In the genomic region with DNA sequence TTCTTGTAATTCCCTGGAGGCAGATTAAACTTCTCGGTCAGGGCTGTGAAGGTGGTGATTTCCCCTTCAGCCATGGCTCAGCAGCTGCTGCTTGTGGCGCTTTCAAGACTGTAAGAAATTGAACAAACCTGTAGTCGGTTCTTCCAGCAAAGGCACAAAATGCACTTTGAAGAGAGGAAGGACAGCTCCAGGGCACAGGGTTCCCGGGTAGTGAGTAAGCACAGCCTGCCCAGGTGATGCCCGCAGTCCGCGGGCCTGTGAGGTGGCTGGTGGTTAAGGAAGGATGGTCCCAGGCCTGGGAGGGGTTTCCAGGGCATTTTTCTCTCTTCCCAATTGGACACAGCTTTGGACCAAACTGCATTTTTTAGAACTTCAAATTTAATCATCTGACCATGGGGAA, we compare ENCODE assay signal across 25 cellular contexts.
"Had no signal": no experiment of that assay in that cellular context is flagged by ENCODE, and none has a peak within 500 bp of the region (broad histone marks: within the 10 kb centered on the region; RNA-seq: fewer than 3 reads in every experiment).

No MANE protein-coding gene starts in this region.

- H3K36me3 ChIP-seq: Peyer's patch, SJCRH30 had no signal

- DNase-seq: activated CD4-positive, alpha-beta T cell treated with anti-CD3 and anti-CD28 coated beads for 36 hours; activated CD4-positive, alpha-beta T cell treated with anti-CD3 and anti-CD28 coated beads, Interleukin-2, amount 50 U/mL, for 1 hour; activated CD4-positive, CD25-positive, alpha-beta regulatory T cell; activated CD8-positive, alpha-beta memory T cell treated with anti-CD3 and anti-CD28 coated beads, Interleukin-2, amount 50 U/mL, for 4 hours; activated CD8-positive, alpha-beta T cell treated with anti-CD3 and anti-CD28 coated beads for 36 hours; activated gamma-delta T cell treated with Interleukin-2 at 50 U/mL for 16 hours; activated naive CD4-positive, alpha-beta T cell treated with anti-CD3 and anti-CD28 coated beads, Interleukin-2, amount 10 ng/mL, durations not matched to agents 7 days and 5 days; activated naive CD8-positive, alpha-beta T cell treated with anti-CD3 and anti-CD28 coated beads for 36 hours; activated T-cell treated with anti-CD3 and anti-CD28 coated beads, Interleukin-2, amount 50 U/mL, for 72 hours; cerebellar nuclear complex; MV-4-11; NCI-H1105; NCI-H1436; NCI-H1694 treated with DMSO at 0.1 percent for 48 hours; NCI-H2081; NCI-H446; NCI-H524; Peyer's patch; Right ventricle myocardium superior; SJCRH30; SK-N-SH; T-helper 1 cell had no signal

- H3K27ac ChIP-seq: Peyer's patch, RWPE1, SJCRH30, VCaP had no signal

- H3K4me3 Mint-ChIP-seq: activated CD4-positive, alpha-beta T cell treated with anti-CD3 and anti-CD28 coated beads for 36 hours; activated CD8-positive, alpha-beta T cell treated with anti-CD3 and anti-CD28 coated beads for 36 hours; activated naive CD4-positive, alpha-beta T cell treated with anti-CD3 and anti-CD28 coated beads, Interleukin-2, amount 10 ng/mL, durations not matched to agents 7 days and 5 days; activated naive CD8-positive, alpha-beta T cell treated with anti-CD3 and anti-CD28 coated beads for 36 hours; activated T-cell treated with anti-CD3 and anti-CD28 coated beads, Interleukin-2, amount 50 U/mL, for 72 hours had no signal

- H3K27ac Mint-ChIP-seq: activated CD4-positive, alpha-beta T cell treated with anti-CD3 and anti-CD28 coated beads for 36 hours; activated CD8-positive, alpha-beta T cell treated with anti-CD3 and anti-CD28 coated beads for 36 hours; activated naive CD4-positive, alpha-beta T cell treated with anti-CD3 and anti-CD28 coated beads, Interleukin-2, amount 10 ng/mL, durations not matched to agents 7 days and 5 days; activated naive CD8-positive, alpha-beta T cell treated with anti-CD3 and anti-CD28 coated beads for 36 hours; activated T-cell treated with anti-CD3 and anti-CD28 coated beads, Interleukin-2, amount 50 U/mL, for 72 hours; activated T-helper 2 cell treated with anti-CD3 and anti-CD28 coated beads, Interferon-gamma antibody, Interleukin-2, Interleukin-4, amounts not matched to agents 10 μg/mL and 5 μg/mL and 100 μg/mL, durations not matched to agents 14 hours and 24 hours and 36 hours had no signal

- H3K9me3 ChIP-seq: Peyer's patch, SJCRH30, SK-N-SH had no signal

- ATAC-seq: activated CD4-positive, alpha-beta T cell treated with anti-CD3 and anti-CD28 coated beads for 36 hours; activated CD8-positive, alpha-beta T cell treated with anti-CD3 and anti-CD28 coated beads for 36 hours; activated T-cell treated with anti-CD3 and anti-CD28 coated beads, Interleukin-2, amount 50 U/mL, for 72 hours had no signal

- H3K36me3 Mint-ChIP-seq: activated naive CD4-positive, alpha-beta T cell treated with anti-CD3 and anti-CD28 coated beads, Interleukin-2, amount 10 ng/mL, durations not matched to agents 7 days and 5 days; activated naive CD8-positive, alpha-beta T cell treated with anti-CD3 and anti-CD28 coated beads for 36 hours had no signal

- H3K4me1 ChIP-seq: Peyer's patch, SJCRH30 had no signal

- H3K4me3 ChIP-seq: Peyer's patch, SJCRH30 had no signal

- H3K4me2 ChIP-seq: SK-N-SH had no signal

- H3K27me3 ChIP-seq: Peyer's patch had no signal

- H3K9ac ChIP-seq: SK-N-SH had no signal

- H3K9me3 Mint-ChIP-seq: activated CD8-positive, alpha-beta T cell treated with anti-CD3 and anti-CD28 coated beads for 36 hours; activated naive CD4-positive, alpha-beta T cell treated with anti-CD3 and anti-CD28 coated beads, Interleukin-2, amount 10 ng/mL, durations not matched to agents 7 days and 5 days; activated naive CD8-positive, alpha-beta T cell treated with anti-CD3 and anti-CD28 coated beads for 36 hours; activated T-cell treated with anti-CD3 and anti-CD28 coated beads, Interleukin-2, amount 50 U/mL, for 72 hours; activated T-helper 2 cell treated with anti-CD3 and anti-CD28 coated beads, Interferon-gamma antibody, Interleukin-2, Interleukin-4, amounts not matched to agents 10 μg/mL and 5 μg/mL and 100 μg/mL, durations not matched to agents 14 hours and 24 hours and 36 hours had no signal
